ENCODE assay signal across 1 cellular context in genomic region chr20:3203315-3204123, GRCh38.
TF ChIP-seq lines count a peak whose summit lies in the region.

No MANE protein-coding gene starts in this region.

TF ChIP-seq in HepG2, 621 proteins besides CTCF, POLR2A, EP300 and RAD21 (continued from another document and continues in another):
- peak; percentile 8; the same call in 1 of the 2 replicates for TF ChIP-seq DRAP1 (CRISPR knock-in tag; IDR thresholded peaks at IDR 0.05)
- no peak for TF ChIP-seq ZNF44 (CRISPR knock-in tag; IDR thresholded peaks at IDR 0.05)
- TF ChIP-seq ZNF318 (CRISPR knock-in tag; IDR thresholded peaks at IDR 0.05), result no peak; the same call in 1 of the 2 replicates
- TF ChIP-seq GLI4 (CRISPR knock-in tag; IDR thresholded peaks at IDR 0.05; ENCODE audit: borderline replicate concordance), result 0 out of 2 replicates have a peak, but pooled peaks have one; percentile 67
- no peak; the same call in 1 of the 2 replicates for TF ChIP-seq SALL1 (CRISPR knock-in tag; IDR thresholded peaks at IDR 0.05)
- no peak for TF ChIP-seq ARID3A (IDR thresholded peaks at IDR 0.05; ENCODE audit: low read depth, low read length)
- no peak for TF ChIP-seq DMAP1 (CRISPR knock-in tag; IDR thresholded peaks at IDR 0.05)
- no peak for TF ChIP-seq TCF7L2 (IDR thresholded peaks at IDR 0.05; ENCODE audit: low read depth, low read length)
- no peak; the same call in 1 of the 2 replicates for TF ChIP-seq ARID2 (CRISPR knock-in tag; IDR thresholded peaks at IDR 0.05; ENCODE audit: borderline replicate concordance)
- no peak for TF ChIP-seq ELK4 (CRISPR knock-in tag; IDR thresholded peaks at IDR 0.05; ENCODE audit: borderline replicate concordance)
- no peak; the same call in 1 of the 2 replicates for TF ChIP-seq MEF2D (CRISPR knock-in tag; IDR thresholded peaks at IDR 0.05)
- TF ChIP-seq NR2F6 (IDR thresholded peaks at IDR 0.05), result no peak
- TF ChIP-seq NR2F6 (CRISPR knock-in tag; IDR thresholded peaks at IDR 0.05), result no peak
- no peak for TF ChIP-seq CREBL2 (CRISPR knock-in tag; IDR thresholded peaks at IDR 0.05; ENCODE audit: borderline replicate concordance)
- 0 out of 2 replicates have a peak, but pooled peaks have one; percentile 28 for TF ChIP-seq ZNF773 (CRISPR knock-in tag; IDR thresholded peaks at IDR 0.05; ENCODE audit: borderline replicate concordance)
- peak; percentile 32; the same call in 1 of the 2 replicates for TF ChIP-seq PAF1 (CRISPR knock-in tag; IDR thresholded peaks at IDR 0.05)
- no peak for TF ChIP-seq ZNF138 (CRISPR knock-in tag; IDR thresholded peaks at IDR 0.05; ENCODE audit: low read depth)
- TF ChIP-seq ZNF800 (CRISPR knock-in tag; IDR thresholded peaks at IDR 0.05), result no peak; the same call in 1 of the 2 replicates
- TF ChIP-seq THYN1 (CRISPR knock-in tag; IDR thresholded peaks at IDR 0.05; ENCODE audit: borderline replicate concordance, low read depth), result no peak
- no peak for TF ChIP-seq ZNF451 (CRISPR knock-in tag; IDR thresholded peaks at IDR 0.05)
- TF ChIP-seq ZFP37 (CRISPR knock-in tag; IDR thresholded peaks at IDR 0.05; ENCODE audit: borderline replicate concordance), result no peak
- peak; percentile 52; the same call in 1 of the 2 replicates for TF ChIP-seq HBP1 (CRISPR knock-in tag; IDR thresholded peaks at IDR 0.05; ENCODE audit: low read depth)
- TF ChIP-seq AHDC1 (CRISPR knock-in tag; IDR thresholded peaks at IDR 0.05; ENCODE audit: borderline replicate concordance), result peak; percentile 26
- TF ChIP-seq YEATS2 (CRISPR knock-in tag; IDR thresholded peaks at IDR 0.05; ENCODE audit: borderline replicate concordance), result no peak
- no peak; the same call in 1 of the 2 replicates for TF ChIP-seq ZSCAN22 (CRISPR knock-in tag; IDR thresholded peaks at IDR 0.05)
- TF ChIP-seq U2AF2 (IDR thresholded peaks at IDR 0.05; ENCODE audit: low read depth, low read length), result no peak
- TF ChIP-seq DPF2 (CRISPR knock-in tag; IDR thresholded peaks at IDR 0.05; ENCODE audit: borderline replicate concordance, low read depth), result no peak
- TF ChIP-seq KMT2A (CRISPR knock-in tag; IDR thresholded peaks at IDR 0.05), result peak; percentile 13; the same call in 1 of the 2 replicates
- TF ChIP-seq IRF2 (CRISPR knock-in tag; IDR thresholded peaks at IDR 0.05), result no peak
- no peak for TF ChIP-seq ZFP36 (IDR thresholded peaks at IDR 0.05; ENCODE audit: borderline replicate concordance, low read depth, low read length, partially characterized antibody)
- TF ChIP-seq HCFC1 (IDR thresholded peaks at IDR 0.05; ENCODE audit: low read depth, low read length), result no peak
